ENCODE assay signal across 11 cellular contexts in the genomic region with DNA sequence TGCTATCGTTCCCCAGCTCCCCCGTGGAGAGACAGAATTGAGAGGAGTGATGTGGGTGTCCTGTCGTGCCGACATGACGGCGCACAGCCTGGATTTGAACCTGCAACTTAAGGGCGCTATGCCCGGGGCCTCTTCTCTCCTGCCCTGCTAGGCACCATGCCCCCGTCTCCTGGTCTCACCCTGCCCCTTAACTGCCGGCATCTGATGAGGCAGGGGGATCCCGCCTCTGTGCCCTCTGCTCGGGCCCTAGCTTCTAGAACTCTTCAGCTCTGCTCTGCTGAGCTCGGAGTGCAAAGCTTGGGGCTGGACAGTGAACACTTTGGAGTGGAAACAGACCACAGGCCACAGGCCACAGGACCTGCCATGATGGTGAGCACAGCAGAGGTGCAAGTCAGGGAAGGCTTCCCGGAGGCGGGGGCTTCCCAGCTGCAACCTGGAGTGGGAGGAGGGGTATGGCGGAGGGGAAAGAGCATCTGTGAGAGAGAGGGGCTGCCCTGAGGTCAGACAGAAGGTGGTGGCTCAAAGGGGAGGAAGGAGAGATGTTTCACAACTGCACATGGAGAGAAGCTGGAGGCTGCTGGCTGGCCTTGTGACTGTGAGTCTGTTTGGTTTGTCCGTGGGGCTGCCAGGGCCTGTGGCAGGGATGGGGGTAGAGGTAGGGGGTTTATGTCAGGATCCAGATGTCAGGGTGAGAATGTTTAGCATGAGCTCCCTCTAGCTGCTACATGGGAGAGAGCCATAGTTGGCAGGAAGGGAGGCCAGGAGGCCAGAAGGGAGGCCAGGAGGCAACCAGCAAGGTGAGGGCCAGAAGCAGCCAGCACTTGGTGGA.
DNase-seq lines count a peak whose midpoint lies in the region; ATAC-seq and TF ChIP-seq lines count a peak whose summit lies in the region.
"Had no signal": no experiment of that assay in that cellular context is flagged by ENCODE, and none has a peak within 500 bp of the region (broad histone marks: within the 10 kb centered on the region; RNA-seq: fewer than 3 reads in every experiment).

No MANE protein-coding gene starts in this region.

- no peaks in the 10 kb centered on the region for H3K9me2 ChIP-seq in DOHH2 (replicated peaks; ENCODE audit: control insufficient read depth, low read length)

- peaks cover 23% of the 10 kb centered on the region for H3K36me3 ChIP-seq in DOHH2 (ENCODE audit: control insufficient read depth, low read length)
- peaks cover 0 to 15% of the 10 kb centered on the region in 2 experiments; a peak in 2 of 3 replicates for H3K36me3 ChIP-seq in HEK293 (ENCODE audit: control insufficient read depth in 2 of 2, insufficient read depth in 1 of 2, low read length in 2 of 2)
- no peaks in the 10 kb centered on the region for H3K36me3 ChIP-seq in left lung

- no peaks in the 10 kb centered on the region for H3F3A ChIP-seq in DOHH2 (ENCODE audit: control insufficient read depth, insufficient read depth)

- H3K27me3 Mint-ChIP-seq in WTC11 (ENCODE audit: low read depth) = no peaks in the 10 kb centered on the region; the same call in 1 of the 2 replicates
- H3K27me3 Mint-ChIP-seq in activated CD4-positive, alpha-beta T cell treated with anti-CD3 and anti-CD28 coated beads, Interleukin-2, amount 10 ng/mL, durations not matched to agents 7 days and 5 days = no peaks in the 10 kb centered on the region

- peaks cover 5% of the 10 kb centered on the region; the same call in 1 of the 2 replicates for H3K36me3 Mint-ChIP-seq in WTC11
- H3K36me3 Mint-ChIP-seq in activated CD4-positive, alpha-beta T cell treated with anti-CD3 and anti-CD28 coated beads, Interleukin-2, amount 10 ng/mL, durations not matched to agents 7 days and 5 days (ENCODE audit: low read depth) = no peaks in the 10 kb centered on the region

- CTCF ChIA-PET in HEK293 (lab: Yijun Ruan, JAX) = interaction anchor here (0.7 to 2.4 kb wide), 8 partner anchors 10 to 786 kb away, joined by 3 to 11 read pairs (median 4); no protein-coding TSS in a partner anchor
- CTCF ChIA-PET in WTC11 (lab: Charles Lee) = interaction anchor here (0.6 to 1.1 kb wide), 5 partner anchors 18 to 240 kb away, joined by 3 read pairs; a partner anchor contains a TSS
- CTCF ChIA-PET in activated CD4-positive, alpha-beta T cell treated with anti-CD3 and anti-CD28 coated beads, Interleukin-2, amount 10 ng/mL, durations not matched to agents 7 days and 5 days (lab: Charles Lee) = interaction anchor here (0.7 to 1.2 kb wide), 2 partner anchors 19 to 240 kb away, joined by 3 read pairs; a partner anchor contains a TSS

- DNase-seq in WTC11 (ENCODE audit: low spot score) (peak; percentile 19), left lung (peak; percentile 30 to 56), G401 (ENCODE audit: low spot score) (no peak)
- no peak for DNase-seq in activated CD4-positive, alpha-beta T cell treated with anti-CD3 and anti-CD28 coated beads, Interleukin-2, amount 10 ng/mL, durations not matched to agents 7 days and 5 days
- DNase-seq: activated T-cell treated with anti-CD3 and anti-CD28 coated beads, Interleukin-2, amount 50 U/mL, for 1 hour; RPMI8226 had no signal

- intact Hi-C loops in left lung (cut with DNase I) = no loop called here

- H3K27me3 ChIP-seq in DOHH2 (ENCODE audit: control insufficient read depth, low read length) = no peaks in the 10 kb centered on the region
- H3K27me3 ChIP-seq in left lung = no peaks in the 10 kb centered on the region

- POLR2A ChIA-PET in HEK293 (lab: Yijun Ruan, JAX) = no interaction called here
- POLR2A ChIA-PET in WTC11 (lab: Charles Lee) = no interaction called here
- POLR2A ChIA-PET in activated CD4-positive, alpha-beta T cell treated with anti-CD3 and anti-CD28 coated beads, Interleukin-2, amount 10 ng/mL, durations not matched to agents 7 days and 5 days (lab: Charles Lee) = no interaction called here

- in situ Hi-C loops in G401 (cut with HindIII; ENCODE audit: low sequenced_read_pairs) = no loop called here

- H3K4me1 ChIP-seq in DOHH2 (ENCODE audit: control insufficient read depth, low read length) = peaks cover 42% of the 10 kb centered on the region
- no peaks in the 10 kb centered on the region; the same call in 1 of the 2 replicates for H3K4me1 ChIP-seq in HEK293 (ENCODE audit: control insufficient read depth, insufficient read depth, low read length)
- H3K4me1 ChIP-seq in left lung = peaks cover 0 to 7% of the 10 kb centered on the region in 2 donors

- ATAC-seq in WTC11 = peak; percentile 12
- ATAC-seq in left lung = no peak
- ATAC-seq in HG02970 (IDR thresholded peaks at IDR 0.05; ENCODE audit: low FRiP score, unreplicated experiment) = no peak
- ATAC-seq in HG03469 (IDR thresholded peaks at IDR 0.05; ENCODE audit: unreplicated experiment) = no peak

- H3K9me3 ChIP-seq in DOHH2 (ENCODE audit: control insufficient read depth, insufficient read depth, low read length) (no peaks in the 10 kb centered on the region), HEK293 (ENCODE audit: control insufficient read depth, insufficient read depth, low read depth, low read length) (no peaks in the 10 kb centered on the region), left lung (no peaks in the 10 kb centered on the region)

- TF ChIP-seq CTCF in DOHH2 (IDR thresholded peaks at IDR 0.05; ENCODE audit: low read depth, low read length, poor library complexity, severe bottlenecking) (peak; percentile 43), HEK293 (tag by site-specific recombination; IDR thresholded peaks at IDR 0.05) (peak; percentile 40; the same call in 1 of the 2 replicates), WTC11 (IDR thresholded peaks at IDR 0.05) (no peak), left lung (IDR thresholded peaks at IDR 0.05) (no peak)

- H3K27ac Mint-ChIP-seq in WTC11 = peak overlapping the region; percentile 27; the same call in 1 of the 2 replicates
- H3K27ac Mint-ChIP-seq in activated CD4-positive, alpha-beta T cell treated with anti-CD3 and anti-CD28 coated beads, Interleukin-2, amount 10 ng/mL, durations not matched to agents 7 days and 5 days = no peak overlapping the region

- peaks cover 25% of the 10 kb centered on the region for H4K20me1 ChIP-seq in DOHH2 (ENCODE audit: control insufficient read depth, insufficient read depth, low read depth, low read length)

- H3K4me2 ChIP-seq in DOHH2 (ENCODE audit: low read length) = no peak overlapping the region

- peaks cover 98% of the 10 kb centered on the region for H3K79me2 ChIP-seq in DOHH2 (ENCODE audit: control insufficient read depth, low read length)

- H3K4me3 ChIP-seq in DOHH2 (ENCODE audit: low read length) (no peak overlapping the region), HEK293 (ENCODE audit: low read depth, low read length) (no peak overlapping the region), left lung (no peak overlapping the region)

- H3K4me1 Mint-ChIP-seq in WTC11 = peaks cover 40% of the 10 kb centered on the region
- H3K4me1 Mint-ChIP-seq in activated CD4-positive, alpha-beta T cell treated with anti-CD3 and anti-CD28 coated beads, Interleukin-2, amount 10 ng/mL, durations not matched to agents 7 days and 5 days = peaks cover 12% of the 10 kb centered on the region

- no peak overlapping the region for H3K27ac ChIP-seq in DOHH2 (ENCODE audit: low read depth, low read length)
- no peak overlapping the region for H3K27ac ChIP-seq in HEK293 (ENCODE audit: extremely low read depth, low read depth, low read length)
- no peak overlapping the region for H3K27ac ChIP-seq in left lung

- H3K4me3 Mint-ChIP-seq in WTC11 = no peak overlapping the region
- H3K4me3 Mint-ChIP-seq in activated CD4-positive, alpha-beta T cell treated with anti-CD3 and anti-CD28 coated beads, Interleukin-2, amount 10 ng/mL, durations not matched to agents 7 days and 5 days = no peak overlapping the region

- H3K9me3 Mint-ChIP-seq in WTC11 = no peaks in the 10 kb centered on the region
- H3K9me3 Mint-ChIP-seq in activated CD4-positive, alpha-beta T cell treated with anti-CD3 and anti-CD28 coated beads, Interleukin-2, amount 10 ng/mL, durations not matched to agents 7 days and 5 days = no peaks in the 10 kb centered on the region
- H3K9me3 Mint-ChIP-seq: IgD-negative memory B cell had no signal

TF ChIP-seq in HEK293, 187 proteins besides CTCF, POLR2A, EP300 and RAD21 (continues in another document):
- peak; percentile 47; the same call in 1 of the 2 replicates for TF ChIP-seq ZNF530 (tag by site-specific recombination; IDR thresholded peaks at IDR 0.05; ENCODE audit: low read depth)
- 0 out of 2 replicates have a peak, but pooled peaks have one; percentile 14 for TF ChIP-seq EGR2 (tag by site-specific recombination; IDR thresholded peaks at IDR 0.05; ENCODE audit: low read depth)
- TF ChIP-seq, protein P1, sequence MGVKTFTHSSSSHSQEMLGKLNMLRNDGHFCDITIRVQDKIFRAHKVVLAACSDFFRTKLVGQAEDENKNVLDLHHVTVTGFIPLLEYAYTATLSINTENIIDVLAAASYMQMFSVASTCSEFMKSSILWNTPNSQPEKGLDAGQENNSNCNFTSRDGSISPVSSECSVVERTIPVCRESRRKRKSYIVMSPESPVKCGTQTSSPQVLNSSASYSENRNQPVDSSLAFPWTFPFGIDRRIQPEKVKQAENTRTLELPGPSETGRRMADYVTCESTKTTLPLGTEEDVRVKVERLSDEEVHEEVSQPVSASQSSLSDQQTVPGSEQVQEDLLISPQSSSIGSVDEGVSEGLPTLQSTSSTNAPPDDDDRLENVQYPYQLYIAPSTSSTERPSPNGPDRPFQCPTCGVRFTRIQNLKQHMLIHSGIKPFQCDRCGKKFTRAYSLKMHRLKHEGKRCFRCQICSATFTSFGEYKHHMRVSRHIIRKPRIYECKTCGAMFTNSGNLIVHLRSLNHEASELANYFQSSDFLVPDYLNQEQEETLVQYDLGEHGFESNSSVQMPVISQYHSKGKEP (tag by site-specific recombination; IDR thresholded peaks at IDR 0.05) = no peak

TF ChIP-seq in WTC11, 78 proteins besides CTCF, POLR2A, EP300 and RAD21:
- TF ChIP-seq NFE2L1 (CRISPR knock-in tag; IDR thresholded peaks at IDR 0.05) = no peak
- TF ChIP-seq EMX1 (CRISPR knock-in tag; IDR thresholded peaks at IDR 0.05) = no peak
- TF ChIP-seq ZNF121 (CRISPR knock-in tag; IDR thresholded peaks at IDR 0.05) = peak; percentile 78
- TF ChIP-seq ZNF219 (CRISPR knock-in tag; IDR thresholded peaks at IDR 0.05; ENCODE audit: borderline replicate concordance) = no peak
- peak; percentile 73 for TF ChIP-seq GTF2I (CRISPR knock-in tag; conservative IDR thresholded peaks at IDR 0.05)
- no peak for TF ChIP-seq GRHL2 (CRISPR knock-in tag; IDR thresholded peaks at IDR 0.05; ENCODE audit: insufficient replicate concordance, severe bottlenecking)
- no peak for TF ChIP-seq CREB1 (CRISPR knock-in tag; IDR thresholded peaks at IDR 0.05)

Comparison
In these comparisons a context has a peak if more than half of its experiments do, and no peak if none do; other contexts are left out.
1. CTCF ChIP-seq: peak in DOHH2 (single experiment) and HEK293 (single experiment); none in WTC11 (single experiment) and left lung (0 of 2).
2. DNase-seq: peak in WTC11 (single experiment) and left lung (2 of 2); none in activated CD4-positive, alpha-beta T cell treated with anti-CD3 and anti-CD28 coated beads, Interleukin-2, amount 10 ng/mL, durations not matched to agents 7 days and 5 days (single experiment) and G401 (single experiment).